In genomic region chr17:81552244-81553017, GRCh38 we compare ENCODE assay signal across 8 cellular contexts. TPM values are rescaled to one million over a fixed set of nuclear protein-coding genes. Genes with fewer than 3 reads are reported as not detected.
DNase-seq lines count a peak whose midpoint lies in the region; ATAC-seq and TF ChIP-seq lines count a peak whose summit lies in the region.

Gene FAAP100 (minus strand): TSS chr17:81552353. CDS start chr17:81552330, 23 bp downstream.

- ATAC-seq in HG03045 (IDR thresholded peaks at IDR 0.05; ENCODE audit: unreplicated experiment) (peak; percentile 42), right lobe of liver (peak; percentile 64 to 84 (median 73))

- peak within 1 kb of the TSS; percentile 81 to 94 (median 87) for H3K4me3 ChIP-seq in right lobe of liver

- H3K4me1 ChIP-seq in right lobe of liver, result peaks cover 0 to 27% (median 7%) of the 10 kb centered on the region in 4 donors

- H3K36me3 ChIP-seq in right lobe of liver, result peaks cover 0 to 7% (median under 1%) of the 10 kb centered on the region in 4 donors

- H3K27ac ChIP-seq in right lobe of liver, result peak within 1 kb of the TSS; percentile 60 to 80 (median 68)

- WGBS in right lobe of liver (ENCODE audit: insufficient coverage, low coverage, low lambda C conversion rate, missing lambda C conversion rate), result no CpG with 5 or more reads among the region's 85 CpGs

- H3K9me3 ChIP-seq in right lobe of liver, result no peaks in the 10 kb centered on the region

- H3K27me3 ChIP-seq in right lobe of liver, result no peaks in the 10 kb centered on the region

- intact Hi-C loops in right lobe of liver (cut with DNase I), result loop anchor here in 1 of 2 donors (5.0 kb wide), 1 partner anchor 50 kb away; no protein-coding TSS in a partner anchor

- DNase-seq in SHP77 (lab: John Stamatoyannopoulos, UW), result peak; percentile 78 to 80
- DNase-seq in SHP77 treated with DMSO at 0.1 percent for 48 hours (lab: John Stamatoyannopoulos, UW), result no peak
- peak; percentile 82 for DNase-seq in NCI-H510A (lab: John Stamatoyannopoulos, UW)
- DNase-seq in activated CD4-positive, alpha-beta T cell treated with anti-CD3 and anti-CD28 coated beads, Interleukin-2, amount 50 U/mL, for 4 hours, result peak; percentile 67 to 71
- peak; percentile 48 to 86 for DNase-seq in dermis microvascular lymphatic vessel endothelial cell (ENCODE audit: low read depth in 2 of 2)
- peak; percentile 83 to 86 (median 84) for DNase-seq in right lobe of liver
- peak; percentile 79 for DNase-seq in stimulated activated CD4-positive, alpha-beta T cell treated with anti-CD3 and anti-CD28 coated beads, Interleukin-4, amount 100 ng/mL, for 24 hours

- no peak for TF ChIP-seq CTCF in right lobe of liver (IDR thresholded peaks at IDR 0.05)

- TF ChIP-seq POLR2A in right lobe of liver (IDR thresholded peaks at IDR 0.05), result peak; percentile 89

RNA-seq across cellular contexts. Expression of gene FAAP100, which starts in this region (rescaled TPM):
- total RNA-seq in dermis microvascular lymphatic vessel endothelial cell, result 11.0 and 19.8 TPM in 2 replicates
- total RNA-seq in right lobe of liver, result 10 to 100 TPM; 13.1 to 17.1 (median 15.2) TPM
